In genomic region chr17:5775098-5775497, GRCh38 we compare ENCODE assay signal across 16 cellular contexts.
"Had no signal": no experiment of that assay in that cellular context is flagged by ENCODE, and none has a peak within 500 bp of the region (broad histone marks: within the 10 kb centered on the region; RNA-seq: fewer than 3 reads in every experiment).

No MANE protein-coding gene starts in this region.

- H3K9ac ChIP-seq: parathyroid adenoma had no signal

- H3K9me3 ChIP-seq: gastrocnemius medialis, left ventricle myocardium inferior, lower lobe of right lung, right atrium auricular region, sigmoid colon, testis, tibial nerve had no signal

- ATAC-seq: lower lobe of right lung; natural killer cell treated with Interleukin-12 subunit alpha and Interleukin-12 subunit beta and Interleukin-15 and Interleukin-18, amount 100 ng/mL, for 72 hours; stimulated activated naive B cell treated with anti-CD40 and anti-IgM and Interleukin-4, amounts not matched to agents 10 μg/mL and 1 μg/mL and 100 μg/mL, for 72 hours; stimulated activated naive CD8-positive, alpha-beta T cell treated with anti-CD3 and anti-CD28 coated beads, Interleukin-15, amount 100 ng/mL, for 72 hours had no signal

- H3K4me1 ChIP-seq: left ventricle myocardium inferior, lower lobe of right lung, parathyroid adenoma, right atrium auricular region, sigmoid colon, testis, tibial nerve had no signal

- H3K79me2 ChIP-seq: parathyroid adenoma had no signal

- H3K27me3 ChIP-seq: right atrium auricular region, testis, tibial nerve had no signal

- H3K36me3 ChIP-seq: gastrocnemius medialis, left ventricle myocardium inferior, lower lobe of right lung, right atrium auricular region, sigmoid colon, tibial nerve had no signal

- H2AFZ ChIP-seq: parathyroid adenoma had no signal

- H3K4me3 ChIP-seq: gastrocnemius medialis, left ventricle myocardium inferior, lower lobe of right lung, right atrium auricular region, sigmoid colon, skin epidermis, testis, tibial nerve had no signal

- DNase-seq: effector memory CD4-positive, alpha-beta T cell; gastrocnemius medialis; immature natural killer cell; left ventricle myocardium inferior; lower lobe of right lung; sigmoid colon; stimulated activated CD4-positive, alpha-beta T cell treated with anti-CD3 and anti-CD28 coated beads, Interleukin-2, amount 100 ng/mL, for 24 hours; stimulated activated CD4-positive, alpha-beta T cell treated with anti-CD3 and anti-CD28 coated beads, Interleukin-4, amount 100 ng/mL, for 4 hours; stimulated activated naive B cell treated with anti-CD40 and anti-IgM and Interleukin-4, amounts not matched to agents 10 μg/mL and 1 μg/mL and 100 μg/mL, for 72 hours; stimulated activated naive CD8-positive, alpha-beta T cell treated with anti-CD3 and anti-CD28 coated beads, Interleukin-15, amount 100 ng/mL, for 72 hours; testis had no signal

- H3K27ac ChIP-seq: gastrocnemius medialis, left ventricle myocardium inferior, lower lobe of right lung, parathyroid adenoma, right atrium auricular region, sigmoid colon, skin epidermis, testis, tibial nerve had no signal
